In genomic region chr15:50485389-50485788, GRCh38 we compare ENCODE assay signal across 35 cellular contexts.
"Had no signal": no experiment of that assay in that cellular context is flagged by ENCODE, and none has a peak within 500 bp of the region (broad histone marks: within the 10 kb centered on the region; RNA-seq: fewer than 3 reads in every experiment).

No MANE protein-coding gene starts in this region.

- DNase-seq: activated CD4-positive, alpha-beta memory T cell treated with anti-CD3 and anti-CD28 coated beads for 36 hours; activated CD4-positive, alpha-beta T cell treated with anti-CD3 and anti-CD28 coated beads for 36 hours; activated CD4-positive, alpha-beta T cell treated with anti-CD3 and anti-CD28 coated beads, Interleukin-2, amount 10 ng/mL, durations not matched to agents 24 days and 14 days; activated CD4-positive, CD25-positive, alpha-beta regulatory T cell; activated CD4-positive, CD25-positive, alpha-beta regulatory T cell treated with anti-CD3 and anti-CD28 coated beads, Interleukin-2, amount 50 U/mL, for 72 hours; activated CD8-positive, alpha-beta memory T cell treated with anti-CD3 and anti-CD28 coated beads, Interleukin-2, amount 10 ng/mL, durations not matched to agents 7 days and 5 days; activated CD8-positive, alpha-beta memory T cell treated with anti-CD3 and anti-CD28 coated beads, Interleukin-2, amount 50 U/mL, for 4 hours; activated CD8-positive, alpha-beta T cell treated with anti-CD3 and anti-CD28 coated beads, Interleukin-2, amount 10 ng/mL, durations not matched to agents 7 days and 5 days; activated effector memory CD4-positive, alpha-beta T cell treated with anti-CD3 and anti-CD28 coated beads, Interleukin-2, amount 50 U/mL, for 16 hours; activated naive CD4-positive, alpha-beta T cell treated with anti-CD3 and anti-CD28 coated beads for 36 hours; activated naive CD8-positive, alpha-beta T cell treated with anti-CD3 and anti-CD28 coated beads for 36 hours; activated naive CD8-positive, alpha-beta T cell treated with anti-CD3 and anti-CD28 coated beads, Interleukin-2, amount 50 U/mL, for 24 hours; activated T-cell treated with anti-CD3 and anti-CD28 coated beads, Interleukin-2, amount 50 U/mL, for 1 hour; activated T-cell treated with anti-CD3 and anti-CD28 coated beads, Interleukin-2, amount 50 U/mL, for 48 hours; adrenal gland; amygdala; aorta; body of pancreas; central memory CD4-positive, alpha-beta T cell; cerebellar nuclear complex; dorsolateral prefrontal cortex; effector memory CD4-positive, alpha-beta T cell; endodermal cell; foreskin fibroblast; head of caudate nucleus; T-helper 17 cell; T1000; WERI-Rb-1 had no signal

- FAIRE-seq: frontal cortex had no signal

- H3K4me1 ChIP-seq: adrenal gland, body of pancreas had no signal

- ATAC-seq: activated CD8-positive, alpha-beta memory T cell treated with anti-CD3 and anti-CD28 coated beads, Interleukin-2, amount 10 ng/mL, durations not matched to agents 7 days and 5 days; activated CD8-positive, alpha-beta T cell treated with anti-CD3 and anti-CD28 coated beads, Interleukin-2, amount 10 ng/mL, durations not matched to agents 7 days and 5 days; body of pancreas; esophagus mucosa; T-helper 17 cell had no signal

- H3K9me3 ChIP-seq: adrenal gland, body of pancreas had no signal

- H3K27me3 ChIP-seq: adrenal gland, body of pancreas, dorsolateral prefrontal cortex had no signal

- H3K9me3 Mint-ChIP-seq: activated CD4-positive, alpha-beta memory T cell treated with anti-CD3 and anti-CD28 coated beads for 36 hours; activated naive CD4-positive, alpha-beta T cell treated with anti-CD3 and anti-CD28 coated beads for 36 hours; activated naive CD4-positive, alpha-beta T cell treated with anti-CD3 and anti-CD28 coated beads, Interleukin-2, amount 50 U/mL, for 24 hours; activated naive CD8-positive, alpha-beta T cell treated with anti-CD3 and anti-CD28 coated beads for 36 hours; activated naive CD8-positive, alpha-beta T cell treated with anti-CD3 and anti-CD28 coated beads, Interleukin-2, amount 50 U/mL, for 24 hours; activated T-helper 1 cell treated with anti-CD3 and anti-CD28 coated beads, Interleukin-12 subunit alpha, Interleukin-12 subunit beta, Interleukin-2, Interleukin-4 antibody, amounts not matched to agents 30 ng/mL and 10 ng/mL and 1 ng/mL, durations not matched to agents 14 hours and 24 hours and 36 hours; dendritic cell treated with granulocyte-macrophage colony-stimulating factor and Interleukin-4, amounts not matched to agents 40 ng/mL and 50 ng/mL, for 4 days had no signal

- H3K27ac Mint-ChIP-seq: activated CD4-positive, alpha-beta memory T cell treated with anti-CD3 and anti-CD28 coated beads for 36 hours; activated CD4-positive, alpha-beta T cell treated with anti-CD3 and anti-CD28 coated beads for 36 hours; activated CD8-positive, alpha-beta memory T cell treated with anti-CD3 and anti-CD28 coated beads, Interleukin-2, amount 10 ng/mL, durations not matched to agents 7 days and 5 days; activated CD8-positive, alpha-beta T cell treated with anti-CD3 and anti-CD28 coated beads, Interleukin-2, amount 10 ng/mL, durations not matched to agents 7 days and 5 days; activated naive CD4-positive, alpha-beta T cell treated with anti-CD3 and anti-CD28 coated beads for 36 hours; activated naive CD4-positive, alpha-beta T cell treated with anti-CD3 and anti-CD28 coated beads, Interleukin-2, amount 50 U/mL, for 24 hours; activated naive CD8-positive, alpha-beta T cell treated with anti-CD3 and anti-CD28 coated beads for 36 hours; activated naive CD8-positive, alpha-beta T cell treated with anti-CD3 and anti-CD28 coated beads, Interleukin-2, amount 50 U/mL, for 24 hours; activated T-helper 1 cell treated with anti-CD3 and anti-CD28 coated beads, Interleukin-12 subunit alpha, Interleukin-12 subunit beta, Interleukin-2, Interleukin-4 antibody, amounts not matched to agents 30 ng/mL and 10 ng/mL and 1 ng/mL, durations not matched to agents 14 hours and 24 hours and 36 hours; dendritic cell treated with granulocyte-macrophage colony-stimulating factor and Interleukin-4, amounts not matched to agents 40 ng/mL and 50 ng/mL, for 4 days; endodermal cell; T-helper 17 cell; T-helper 2 cell treated with Interferon-gamma antibody and Interleukin-4, amounts not matched to agents 5 μg/mL and 100 μg/mL, for 36 hours had no signal

- H3K27me3 Mint-ChIP-seq: activated CD4-positive, alpha-beta memory T cell treated with anti-CD3 and anti-CD28 coated beads for 36 hours; activated CD4-positive, alpha-beta T cell treated with anti-CD3 and anti-CD28 coated beads for 36 hours; activated CD4-positive, alpha-beta T cell treated with anti-CD3 and anti-CD28 coated beads, Interleukin-2, amount 10 ng/mL, durations not matched to agents 24 days and 14 days; activated CD8-positive, alpha-beta memory T cell treated with anti-CD3 and anti-CD28 coated beads, Interleukin-2, amount 10 ng/mL, durations not matched to agents 7 days and 5 days; activated naive CD4-positive, alpha-beta T cell treated with anti-CD3 and anti-CD28 coated beads, Interleukin-2, amount 50 U/mL, for 24 hours; activated naive CD8-positive, alpha-beta T cell treated with anti-CD3 and anti-CD28 coated beads for 36 hours; activated naive CD8-positive, alpha-beta T cell treated with anti-CD3 and anti-CD28 coated beads, Interleukin-2, amount 50 U/mL, for 24 hours; dendritic cell treated with granulocyte-macrophage colony-stimulating factor and Interleukin-4, amounts not matched to agents 40 ng/mL and 50 ng/mL, for 4 days; T-helper 17 cell had no signal

- H3K4me3 Mint-ChIP-seq: activated CD4-positive, alpha-beta memory T cell treated with anti-CD3 and anti-CD28 coated beads for 36 hours; activated CD4-positive, alpha-beta T cell treated with anti-CD3 and anti-CD28 coated beads for 36 hours; activated CD4-positive, alpha-beta T cell treated with anti-CD3 and anti-CD28 coated beads, Interleukin-2, amount 10 ng/mL, durations not matched to agents 24 days and 14 days; activated CD8-positive, alpha-beta memory T cell treated with anti-CD3 and anti-CD28 coated beads, Interleukin-2, amount 10 ng/mL, durations not matched to agents 7 days and 5 days; activated CD8-positive, alpha-beta T cell treated with anti-CD3 and anti-CD28 coated beads, Interleukin-2, amount 10 ng/mL, durations not matched to agents 7 days and 5 days; activated naive CD4-positive, alpha-beta T cell treated with anti-CD3 and anti-CD28 coated beads for 36 hours; activated naive CD4-positive, alpha-beta T cell treated with anti-CD3 and anti-CD28 coated beads, Interleukin-2, amount 50 U/mL, for 24 hours; activated naive CD8-positive, alpha-beta T cell treated with anti-CD3 and anti-CD28 coated beads for 36 hours; activated naive CD8-positive, alpha-beta T cell treated with anti-CD3 and anti-CD28 coated beads, Interleukin-2, amount 50 U/mL, for 24 hours; activated T-helper 1 cell treated with anti-CD3 and anti-CD28 coated beads, Interleukin-12 subunit alpha, Interleukin-12 subunit beta, Interleukin-2, Interleukin-4 antibody, amounts not matched to agents 30 ng/mL and 10 ng/mL and 1 ng/mL, durations not matched to agents 14 hours and 24 hours and 36 hours; dendritic cell treated with granulocyte-macrophage colony-stimulating factor and Interleukin-4, amounts not matched to agents 40 ng/mL and 50 ng/mL, for 4 days; endodermal cell; T-helper 17 cell; T-helper 2 cell treated with Interferon-gamma antibody and Interleukin-4, amounts not matched to agents 5 μg/mL and 100 μg/mL, for 36 hours had no signal

- H3K4me3 ChIP-seq: adrenal gland, body of pancreas, coronary artery, dorsolateral prefrontal cortex had no signal

- H3K27ac ChIP-seq: adrenal gland, body of pancreas, coronary artery, dorsolateral prefrontal cortex, WERI-Rb-1 had no signal

- H3K4me1 Mint-ChIP-seq: endodermal cell had no signal
